Comparison of ENCODE assay signal across 8 cellular contexts in genomic region chr4:99949999-99950912, GRCh38. TPM values are rescaled to one million over a fixed set of nuclear protein-coding genes. Genes with fewer than 3 reads are reported as not detected.
DNase-seq lines count a peak whose midpoint lies in the region; ATAC-seq and TF ChIP-seq lines count a peak whose summit lies in the region.

H2AZ1 (minus strand) TSS chr4:99950275; CDS start chr4:99950170, 105 bp downstream.

- H3K4me1 ChIP-seq in testis, result peaks cover 18% of the 10 kb centered on the region

- ATAC-seq in HG02623 (IDR thresholded peaks at IDR 0.05; ENCODE audit: unreplicated experiment) (peak; percentile 59), SK-N-SH treated with all-trans-retinoic acid at 6 μM for 48 hours (peak; percentile 84), omental fat pad (ENCODE audit: low FRiP score) (peak; percentile 86)
- ATAC-seq in activated naive CD4-positive, alpha-beta T cell treated with anti-CD3 and anti-CD28 coated beads, Interleukin-2, amount 50 U/mL, for 72 hours, result peak; percentile 73 to 77

- DNase-seq in GM10266 (ENCODE audit: extremely low spot score), result peak; percentile 97
- peak; percentile 98 for DNase-seq in NCI-H1092 treated with DMSO at 0.1 percent for 48 hours (lab: John Stamatoyannopoulos, UW)
- peak; percentile 93 to 97 for DNase-seq in activated naive CD4-positive, alpha-beta T cell treated with anti-CD3 and anti-CD28 coated beads, Interleukin-2, amount 50 U/mL, for 72 hours (ENCODE audit: low spot score in 2 of 2)
- peak; percentile 100 for DNase-seq in glomerular visceral epithelial cell (ENCODE audit: extremely low spot score)
- peak; percentile 90 for DNase-seq in omental fat pad (ENCODE audit: low spot score)
- peak; percentile 99 for DNase-seq in testis

- TF ChIP-seq POLR2A in testis (IDR thresholded peaks at IDR 0.05), result peak; percentile 79

- peak within 1 kb of the TSS; percentile 81 to 84 for H3K4me3 ChIP-seq in testis

- no peak for TF ChIP-seq CTCF in GM10266 (IDR thresholded peaks at IDR 0.05; ENCODE audit: control insufficient read depth, insufficient read depth, low read depth, missing control alignments)
- no peak for TF ChIP-seq CTCF in omental fat pad (IDR thresholded peaks at IDR 0.05)
- TF ChIP-seq CTCF in testis (IDR thresholded peaks at IDR 0.05), result no peak

- intact Hi-C loops in testis (cut with DNase I; ENCODE audit: low total_unique reads), result no loop called here

- no peaks in the 10 kb centered on the region for H3K9me3 ChIP-seq in testis

- WGBS in testis, 2 donors, result 0 to 1% methylated on average over 59 to 76 of the region's 76 CpGs

- H3K27ac ChIP-seq in testis, result peak within 1 kb of the TSS; percentile 92 to 93

- no peaks in the 10 kb centered on the region for H3K27me3 ChIP-seq in testis

- H3K36me3 ChIP-seq in testis (ENCODE audit: low read depth, missing control alignments), result no peaks in the 10 kb centered on the region

- H3K27ac Mint-ChIP-seq in activated naive CD4-positive, alpha-beta T cell treated with anti-CD3 and anti-CD28 coated beads, Interleukin-2, amount 50 U/mL, for 72 hours, result no peak within 1 kb of the TSS

- H3K36me3 Mint-ChIP-seq in activated naive CD4-positive, alpha-beta T cell treated with anti-CD3 and anti-CD28 coated beads, Interleukin-2, amount 50 U/mL, for 72 hours, result peaks cover 10 to 21% of the 10 kb centered on the region in 2 donors

- H3K9me3 Mint-ChIP-seq in activated naive CD4-positive, alpha-beta T cell treated with anti-CD3 and anti-CD28 coated beads, Interleukin-2, amount 50 U/mL, for 72 hours, result no peaks in the 10 kb centered on the region

TF ChIP-seq in SK-N-SH treated with all-trans-retinoic acid at 6 μM for 48 hours, 23 proteins besides CTCF, POLR2A, EP300 and RAD21:
- TF ChIP-seq CSDC2 (CRISPR knock-in tag; IDR thresholded peaks at IDR 0.05), result no peak

RNA-seq across cellular contexts. Expression of gene H2AZ1, which starts in this region (rescaled TPM):
- 100 to 1,000 TPM; 833 to 883 TPM for total RNA-seq in activated naive CD4-positive, alpha-beta T cell treated with anti-CD3 and anti-CD28 coated beads, Interleukin-2, amount 50 U/mL, for 72 hours
- total RNA-seq in omental fat pad (100 to 1,000 TPM in 3 of 4 donors, 10 to 100 TPM in 1; 99.0 to 177 (median 129) TPM), testis (10 to 100 TPM; 73.0 to 91.5 TPM)
- 260 TPM for polyA plus RNA-seq in testis (ENCODE audit: insufficient read depth, low read depth, low replicate concordance)

Comparison
In these comparisons a context has a peak if more than half of its experiments do, and no peak if none do; other contexts are left out.
1. Peak in every context shown above with its lines: DNase-seq, ATAC-seq, H3K4me3 ChIP-seq and H3K27ac ChIP-seq.
2. RNA of gene H2AZ1 (total RNA-seq): 833 to 883 TPM in activated naive CD4-positive, alpha-beta T cell treated with anti-CD3 and anti-CD28 coated beads, Interleukin-2, amount 50 U/mL, for 72 hours; 99.0 to 177 TPM in omental fat pad and 73.0 to 91.5 TPM in testis; every median in the first group is over 4 times any median in the second.